8 cellular contexts compared by ENCODE assay signal in genomic region chr14:105301915-105302249, GRCh38. TPM values are rescaled to one million over a fixed set of nuclear protein-coding genes. Genes with fewer than 3 reads are reported as not detected.
DNase-seq lines count a peak whose midpoint lies in the region; ATAC-seq, FAIRE-seq and TF ChIP-seq lines count a peak whose summit lies in the region.
"Not testable (repeated sequence)": the region's sequence is repeated elsewhere in the genome, so short reads cannot be mapped to it uniquely, and the experiment has no call there.

No MANE protein-coding gene starts in this region.

- H3K23ac ChIP-seq in IMR-90 (ENCODE audit: low read depth, low read length) = not testable (repeated sequence)

- not testable (repeated sequence) for ATAC-seq in CD4-positive, CD25-positive, alpha-beta regulatory T cell (ENCODE audit: low read depth in 2 of 2); IMR-90 (ENCODE audit: low read depth); T-helper 17 cell

- peaks cover 4 to 50% (median 29%) of the 10 kb centered on the region in 4 donors for H3K4me1 Mint-ChIP-seq in CD4-positive, CD25-positive, alpha-beta regulatory T cell
- H3K4me1 Mint-ChIP-seq in T-helper 17 cell = peaks cover 25% of the 10 kb centered on the region

- TF ChIP-seq RAD21 in IMR-90 (IDR thresholded peaks at IDR 0.05; ENCODE audit: low read length) = not testable (repeated sequence)

- not testable (repeated sequence) for H2BK15ac ChIP-seq in IMR-90 (ENCODE audit: low read depth, low read length)

- not testable (repeated sequence) for H2AFZ ChIP-seq in IMR-90 (replicated peaks; ENCODE audit: low read length, poor library complexity); endothelial cell of umbilical vein (ENCODE audit: low read depth, low read length); osteoblast (ENCODE audit: low read length)

- H4K5ac ChIP-seq in IMR-90 (ENCODE audit: low read depth, low read length) = not testable (repeated sequence)

- TF ChIP-seq POLR2A in IMR-90 (IDR thresholded peaks at IDR 0.05; ENCODE audit: low read depth, low read length); endothelial cell of umbilical vein (IDR thresholded peaks at IDR 0.05; ENCODE audit: low read depth, low read length); suprapubic skin (IDR thresholded peaks at IDR 0.05): not testable (repeated sequence)

- not testable (repeated sequence) for H4K20me1 ChIP-seq in IMR-90 (ENCODE audit: insufficient read depth, low read length); endothelial cell of umbilical vein (replicated peaks; ENCODE audit: control insufficient read depth, extremely low read depth, insufficient read depth, low read length); osteoblast (ENCODE audit: insufficient read depth, low read length)

- H3K14ac ChIP-seq in IMR-90 (replicated peaks; ENCODE audit: low read depth, low read length) = not testable (repeated sequence)

- H3K36me3 Mint-ChIP-seq in CD4-positive, CD25-positive, alpha-beta regulatory T cell; T-helper 17 cell (ENCODE audit: low read depth): not testable (repeated sequence)

- H4K8ac ChIP-seq in IMR-90 (ENCODE audit: low read depth in 2 of 2, low read length in 2 of 2) = not testable (repeated sequence)

- H3K79me1 ChIP-seq in IMR-90 (ENCODE audit: low read depth in 1 of 2, low read length in 2 of 2) = peaks cover 9 to 30% of the 10 kb centered on the region in 2 experiments

- H3K36me3 ChIP-seq in CD4-positive, CD25-positive, alpha-beta regulatory T cell (ENCODE audit: control insufficient read depth, insufficient read depth, low read length); IMR-90 (ENCODE audit: control insufficient read depth, insufficient read depth, low read length); endothelial cell of umbilical vein (ENCODE audit: control insufficient read depth in 2 of 2, extremely low read depth in 1 of 2, insufficient read depth in 2 of 2, low read length in 2 of 2); osteoblast (ENCODE audit: insufficient read depth, low read length); suprapubic skin: not testable (repeated sequence)

- not testable (repeated sequence) for H2BK5ac ChIP-seq in IMR-90 (ENCODE audit: low read depth, low read length, poor library complexity, severe bottlenecking)

- not testable (repeated sequence) for H3K27me3 ChIP-seq in CD4-positive, CD25-positive, alpha-beta regulatory T cell (ENCODE audit: control insufficient read depth, insufficient read depth, low read length); IMR-90 (ENCODE audit: control insufficient read depth, insufficient read depth, low read length); endothelial cell of umbilical vein (ENCODE audit: control insufficient read depth in 2 of 2, insufficient read depth in 2 of 2, low read length in 2 of 2); layer of hippocampus (ENCODE audit: control insufficient read depth, insufficient read depth, low read length); osteoblast (ENCODE audit: insufficient read depth, low read length); suprapubic skin

- H3K4ac ChIP-seq in IMR-90 (ENCODE audit: low read depth, low read length) = not testable (repeated sequence)

- not testable (repeated sequence) for H3K18ac ChIP-seq in IMR-90 (ENCODE audit: low read depth, low read length)

- POLR2A ChIA-PET in IMR-90 (lab: Charles Lee; ENCODE audit: unreplicated experiment) = interaction anchor here (1.1 to 1.5 kb wide), 2 partner anchors 9 to 13 kb away, joined by 5 to 7 read pairs; partner anchors contain the start of gene PACS2
- POLR2A ChIA-PET in endothelial cell of umbilical vein (lab: Charles Lee) = not testable (repeated sequence)

- H3K9me3 Mint-ChIP-seq in CD4-positive, CD25-positive, alpha-beta regulatory T cell = not testable (repeated sequence)

- not testable (repeated sequence) for DNase-seq in CD4-positive, CD25-positive, alpha-beta regulatory T cell; IMR-90; T-helper 17 cell; endothelial cell of umbilical vein (ENCODE audit: low read depth, low spot score); osteoblast (ENCODE audit: insufficient read length, low spot score, missing footprints); suprapubic skin (ENCODE audit: low spot score in 2 of 2)

- TF ChIP-seq EP300 in suprapubic skin (IDR thresholded peaks at IDR 0.05) = not testable (repeated sequence)

- not testable (repeated sequence) for H3K9me1 ChIP-seq in IMR-90 (ENCODE audit: insufficient read depth, low read length); endothelial cell of umbilical vein (replicated peaks; ENCODE audit: control insufficient read depth, extremely low read depth, insufficient read depth, low read length)

- H3K9me3 ChIP-seq in CD4-positive, CD25-positive, alpha-beta regulatory T cell (ENCODE audit: control insufficient read depth in 2 of 2, low read length in 2 of 2); IMR-90 (ENCODE audit: control insufficient read depth, insufficient read depth, low read length); T-helper 17 cell (ENCODE audit: control insufficient read depth, low read length, poor library complexity, severe bottlenecking); endothelial cell of umbilical vein (replicated peaks; ENCODE audit: control insufficient read depth, insufficient read depth, low read length); osteoblast (ENCODE audit: low read depth, low read length); suprapubic skin: not testable (repeated sequence)

- not testable (repeated sequence) for H3K4me3 ChIP-seq in CD4-positive, CD25-positive, alpha-beta regulatory T cell (ENCODE audit: low read depth, low read length); IMR-90 (ENCODE audit: insufficient read depth, low read depth, low read length); osteoblast (ENCODE audit: insufficient read depth, low read length)
- peak overlapping the region in 1 of 3 experiments; percentile 79 for H3K4me3 ChIP-seq in endothelial cell of umbilical vein (replicated peaks in 1 of 3; ENCODE audit: insufficient read depth in 1 of 3, low read depth in 1 of 3, low read length in 3 of 3)
- peak overlapping the region; percentile 97 for H3K4me3 ChIP-seq in suprapubic skin

- CTCF ChIA-PET in IMR-90 (lab: Yijun Ruan, JAX) = not testable (repeated sequence)
- CTCF ChIA-PET in endothelial cell of umbilical vein (lab: Charles Lee) = interaction anchor here (0.8 to 3.8 kb wide), 3 partner anchors 43 to 212 kb away, joined by 3 to 22 read pairs (median 5); no protein-coding TSS in a partner anchor

- BruUV-seq in IMR-90 (replicated peaks; lab: Mats Ljungman, UMichigan); endothelial cell of umbilical vein (replicated peaks; lab: Mats Ljungman, UMichigan): not testable (repeated sequence)

- WGBS in IMR-90 (ENCODE audit: extremely low coverage in 2 of 2, insufficient read length in 1 of 2), 2 experiments = no CpG with 5 or more reads among the region's 11 CpGs
- WGBS in suprapubic skin = 81% methylated on average over 11 of the region's 11 CpGs

- H3K79me2 ChIP-seq in endothelial cell of umbilical vein (ENCODE audit: control insufficient read depth, insufficient read depth, low read length) = peaks cover 21% of the 10 kb centered on the region
- peaks cover 30% of the 10 kb centered on the region for H3K79me2 ChIP-seq in osteoblast (ENCODE audit: insufficient read depth, low read length)

- not testable (repeated sequence) for H2BK120ac ChIP-seq in IMR-90 (ENCODE audit: low read depth, low read length)

- not testable (repeated sequence) for H3K27ac ChIP-seq in CD4-positive, CD25-positive, alpha-beta regulatory T cell (ENCODE audit: insufficient read depth, low read length, poor library complexity, severe bottlenecking); IMR-90 (ENCODE audit: insufficient read depth, low read length); endothelial cell of umbilical vein (ENCODE audit: insufficient read depth, low read depth, low read length); osteoblast (ENCODE audit: low read depth, low read length)
- H3K27ac ChIP-seq in angular gyrus (ENCODE audit: low read depth, low read length) (peak overlapping the region; percentile 90), layer of hippocampus (ENCODE audit: low read depth, low read length) (peak overlapping the region; percentile 98), suprapubic skin (peak overlapping the region; percentile 95)

- H2AK9ac ChIP-seq in IMR-90 (replicated peaks; ENCODE audit: low read depth, low read length, poor library complexity) = not testable (repeated sequence)

- H3K27ac Mint-ChIP-seq in CD4-positive, CD25-positive, alpha-beta regulatory T cell = peak overlapping the region; percentile 88 to 94 (median 92)
- H3K27ac Mint-ChIP-seq in T-helper 17 cell = peak overlapping the region; percentile 37

- peak overlapping the region; percentile 81 to 96 (median 92) for H3K4me3 Mint-ChIP-seq in CD4-positive, CD25-positive, alpha-beta regulatory T cell
- H3K4me3 Mint-ChIP-seq in T-helper 17 cell = peak overlapping the region; percentile 89

- H4K91ac ChIP-seq in IMR-90 (ENCODE audit: insufficient read depth, low read depth, low read length) = not testable (repeated sequence)

- not testable (repeated sequence) for H3K4me2 ChIP-seq in IMR-90 (ENCODE audit: low read depth, low read length)
- H3K4me2 ChIP-seq in endothelial cell of umbilical vein (ENCODE audit: insufficient read depth, low read length) (peak overlapping the region; percentile 51), osteoblast (ENCODE audit: insufficient read depth, low read length) (peak overlapping the region; percentile 80)

- FAIRE-seq in endothelial cell of umbilical vein (lab: Jason Lieb, UNC) = not testable (repeated sequence)

- intact Hi-C loops in IMR-90 (cut with micrococcal nuclease) = not testable (repeated sequence)
- intact Hi-C loops in endothelial cell of umbilical vein (cut with micrococcal nuclease) = loop anchor here (1.0 to 10.0 kb wide), 7 partner anchors 11 to 325 kb away; partner anchors contain the start of genes AHNAK2, BTBD6, MTA1 and TEDC1

- peaks cover 32% of the 10 kb centered on the region for H3K4me1 ChIP-seq in CD4-positive, CD25-positive, alpha-beta regulatory T cell (ENCODE audit: control insufficient read depth, insufficient read depth, low read length, poor library complexity, severe bottlenecking)
- H3K4me1 ChIP-seq in IMR-90 (ENCODE audit: control insufficient read depth, insufficient read depth, low read length); endothelial cell of umbilical vein (ENCODE audit: control insufficient read depth, extremely low read depth, insufficient read depth, low read length); osteoblast (ENCODE audit: insufficient read depth, low read length): not testable (repeated sequence)
- H3K4me1 ChIP-seq in suprapubic skin = peaks cover 25% of the 10 kb centered on the region

- H3K56ac ChIP-seq in IMR-90 (ENCODE audit: extremely low read depth, insufficient read depth, low read length) = not testable (repeated sequence)

- not testable (repeated sequence) for TF ChIP-seq CTCF in IMR-90 (conservative IDR thresholded peaks at IDR 0.05; ENCODE audit: low read depth, low read length); endothelial cell of umbilical vein (IDR thresholded peaks at IDR 0.05; ENCODE audit: extremely low read depth in 1 of 2, insufficient read depth in 1 of 2, low read depth in 1 of 2, low read length in 2 of 2); osteoblast (IDR thresholded peaks at IDR 0.05; ENCODE audit: extremely low read depth, low read depth, low read length); suprapubic skin (IDR thresholded peaks at IDR 0.05)

- H3K27me3 Mint-ChIP-seq in CD4-positive, CD25-positive, alpha-beta regulatory T cell; T-helper 17 cell: not testable (repeated sequence)

- H2BK20ac ChIP-seq in IMR-90 (ENCODE audit: low read depth, low read length) = not testable (repeated sequence)

- in situ Hi-C loops in IMR-90 (cut with MboI; ENCODE audit: low sequenced_read_pairs) = not testable (repeated sequence)

- peak overlapping the region; percentile 46; the same call in 1 of the 2 replicates for H2AK5ac ChIP-seq in IMR-90 (ENCODE audit: low read depth, low read length)

- not testable (repeated sequence) for H3K9ac ChIP-seq in IMR-90 (ENCODE audit: low read depth, low read length); endothelial cell of umbilical vein (replicated peaks; ENCODE audit: extremely low read depth, insufficient read depth, low read length)

- dilution Hi-C loops in IMR-90 (cut with HindIII; ENCODE audit: low sequenced_read_pairs, unreplicated experiment); endothelial cell of umbilical vein (cut with MboI; ENCODE audit: extremely low pct_ligation_motif_present, low sequenced_read_pairs): not testable (repeated sequence)

RNA-seq across cellular contexts. Expression of gene BRF1, which starts 1.1 kb away (rescaled TPM):
- total RNA-seq in CD4-positive, CD25-positive, alpha-beta regulatory T cell = 58.9 TPM
- polyA plus RNA-seq in CD4-positive, CD25-positive, alpha-beta regulatory T cell = 1 to 10 TPM; 5.6 to 8.7 (median 7.5) TPM
- total RNA-seq in IMR-90 (2012; rRNA removed) (12.4 and 13.3 TPM in 2 replicates), T-helper 17 cell (10 to 100 TPM; 60.1 to 62.6 TPM), endothelial cell of umbilical vein (37.9 and 47.2 TPM in 2 replicates), osteoblast (33.6 and 34.4 TPM in 2 replicates), suprapubic skin (100 to 1,000 TPM in 1 of 4 donors, 10 to 100 TPM in 3; 37.9 to 102 (median 52.5) TPM)
- polyA plus RNA-seq in IMR-90 (2012; rRNA removed) (16.4 and 16.7 TPM in 2 replicates), endothelial cell of umbilical vein (18.6 and 19.0 TPM in 2 replicates)
- polyA plus RNA-seq in IMR-90 (2012; cell fraction: cytosol; rRNA removed) = 13.5 and 19.0 TPM in 2 replicates
- 44.2 and 86.6 TPM in 2 replicates for polyA plus RNA-seq in IMR-90 (2012; cell fraction: nucleus; rRNA removed; ENCODE audit: low replicate concordance)
- polyA plus RNA-seq in endothelial cell of umbilical vein (2011; cell fraction: cytosol; rRNA removed) = 9.4 and 13.0 TPM in 2 replicates
- 40.7 and 43.6 TPM in 2 replicates for polyA plus RNA-seq in endothelial cell of umbilical vein (2011; cell fraction: nucleus; rRNA removed)
- 14.4 and 15.7 TPM in 2 replicates for polyA plus RNA-seq in endothelial cell of umbilical vein (2012)
- 24.1 and 26.7 TPM in 2 replicates for polyA minus RNA-seq in endothelial cell of umbilical vein
- polyA minus RNA-seq in endothelial cell of umbilical vein (2011; cell fraction: cytosol; rRNA and poly(A)+ RNA removed) = 14.3 TPM
- 39.8 and 59.1 TPM in 2 replicates for polyA minus RNA-seq in endothelial cell of umbilical vein (2011; cell fraction: nucleus; rRNA and poly(A)+ RNA removed)

RNA-seq across cellular contexts. Expression of gene PACS2, which starts 12.7 kb away (rescaled TPM):
- total RNA-seq in CD4-positive, CD25-positive, alpha-beta regulatory T cell = 64.0 TPM
- 1 to 10 TPM in 2 of 4 donors, under 1 TPM in 2; 0.72 to 3.4 (median 1.5) TPM for polyA plus RNA-seq in CD4-positive, CD25-positive, alpha-beta regulatory T cell
- total RNA-seq in IMR-90 (2012; rRNA removed) = 15.3 and 15.6 TPM in 2 replicates
- polyA plus RNA-seq in IMR-90 (2012; rRNA removed) = 32.2 and 35.1 TPM in 2 replicates
- 21.8 and 38.1 TPM in 2 replicates for polyA plus RNA-seq in IMR-90 (2012; cell fraction: cytosol; rRNA removed)
- polyA plus RNA-seq in IMR-90 (2012; cell fraction: nucleus; rRNA removed; ENCODE audit: low replicate concordance) = 145 and 229 TPM in 2 replicates
- total RNA-seq in T-helper 17 cell = 10 to 100 TPM; 56.0 to 64.9 TPM
- 80.1 and 86.3 TPM in 2 replicates for total RNA-seq in endothelial cell of umbilical vein
- 52.6 and 52.7 TPM in 2 replicates for polyA plus RNA-seq in endothelial cell of umbilical vein
- 31.1 and 47.8 TPM in 2 replicates for polyA plus RNA-seq in endothelial cell of umbilical vein (2011; cell fraction: cytosol; rRNA removed)
- 192 and 247 TPM in 2 replicates for polyA plus RNA-seq in endothelial cell of umbilical vein (2011; cell fraction: nucleus; rRNA removed)
- 36.5 and 56.0 TPM in 2 replicates for polyA plus RNA-seq in endothelial cell of umbilical vein (2012)
- 36.0 and 66.4 TPM in 2 replicates for polyA minus RNA-seq in endothelial cell of umbilical vein
- 14.6 TPM for polyA minus RNA-seq in endothelial cell of umbilical vein (2011; cell fraction: cytosol; rRNA and poly(A)+ RNA removed)
- 53.1 and 93.3 TPM in 2 replicates for polyA minus RNA-seq in endothelial cell of umbilical vein (2011; cell fraction: nucleus; rRNA and poly(A)+ RNA removed)
- 81.1 and 81.3 TPM in 2 replicates for total RNA-seq in osteoblast
- 100 to 1,000 TPM in 1 of 4 donors, 10 to 100 TPM in 3; 41.9 to 100 (median 66.6) TPM for total RNA-seq in suprapubic skin

RNA-seq across cellular contexts. Expression of gene BTBD6, which starts 53.5 kb away (rescaled TPM):
- total RNA-seq in CD4-positive, CD25-positive, alpha-beta regulatory T cell = 39.4 TPM
- 10 to 100 TPM in 2 of 4 donors, 1 to 10 TPM in 2; 4.6 to 17.4 (median 9.0) TPM for polyA plus RNA-seq in CD4-positive, CD25-positive, alpha-beta regulatory T cell
- total RNA-seq in IMR-90 (2012; rRNA removed) = 31.4 and 43.9 TPM in 2 replicates
- polyA plus RNA-seq in IMR-90 (2012; rRNA removed) = 33.9 and 37.4 TPM in 2 replicates
- 41.8 and 43.5 TPM in 2 replicates for polyA plus RNA-seq in IMR-90 (2012; cell fraction: cytosol; rRNA removed)
- 99.5 and 153 TPM in 2 replicates for polyA plus RNA-seq in IMR-90 (2012; cell fraction: nucleus; rRNA removed; ENCODE audit: low replicate concordance)
- 10 to 100 TPM; 34.9 to 36.2 TPM for total RNA-seq in T-helper 17 cell
- total RNA-seq in endothelial cell of umbilical vein = 57.7 and 63.1 TPM in 2 replicates
- 63.1 and 65.0 TPM in 2 replicates for polyA plus RNA-seq in endothelial cell of umbilical vein
- polyA plus RNA-seq in endothelial cell of umbilical vein (2011; cell fraction: cytosol; rRNA removed) = 51.6 and 57.9 TPM in 2 replicates
- 111 and 113 TPM in 2 replicates for polyA plus RNA-seq in endothelial cell of umbilical vein (2011; cell fraction: nucleus; rRNA removed)
- 38.8 and 47.5 TPM in 2 replicates for polyA plus RNA-seq in endothelial cell of umbilical vein (2012)
- polyA minus RNA-seq in endothelial cell of umbilical vein = 43.1 and 43.3 TPM in 2 replicates
- polyA minus RNA-seq in endothelial cell of umbilical vein (2011; cell fraction: cytosol; rRNA and poly(A)+ RNA removed) = 27.3 TPM
- 12.7 and 14.1 TPM in 2 replicates for polyA minus RNA-seq in endothelial cell of umbilical vein (2011; cell fraction: nucleus; rRNA and poly(A)+ RNA removed)
- 54.3 and 60.1 TPM in 2 replicates for total RNA-seq in osteoblast
- total RNA-seq in suprapubic skin = 10 to 100 TPM; 38.9 to 63.7 (median 58.6) TPM
